Comparison of ENCODE assay signal across 11 cellular contexts in genomic region chr7:7136423-7136822, GRCh38. TPM values are rescaled to one million over a fixed set of nuclear protein-coding genes. Genes with fewer than 3 reads are reported as not detected.
DNase-seq lines count a peak whose midpoint lies in the region; ATAC-seq and TF ChIP-seq lines count a peak whose summit lies in the region.
"Had no signal": no experiment of that assay in that cellular context is flagged by ENCODE, and none has a peak within 500 bp of the region (broad histone marks: within the 10 kb centered on the region; RNA-seq: fewer than 3 reads in every experiment).

No MANE protein-coding gene starts in this region.

- H3K4me3 ChIP-seq in HUES64 (ENCODE audit: low read length) (no peak overlapping the region), mesenchymal stem cell (ENCODE audit: insufficient read depth in 1 of 2, low read depth in 1 of 2, low read length in 2 of 2) (peak overlapping the region in 1 of 2 experiments; percentile 59), psoas muscle (no peak overlapping the region)

- H3K4me1 ChIP-seq in HUES64 (ENCODE audit: insufficient read depth, low read length) = peaks cover 23% of the 10 kb centered on the region
- H3K4me1 ChIP-seq in mesenchymal stem cell (ENCODE audit: control insufficient read depth, insufficient read depth, low read depth, low read length) = no peaks in the 10 kb centered on the region
- no peaks in the 10 kb centered on the region for H3K4me1 ChIP-seq in psoas muscle

- H3K4me2 ChIP-seq in mesenchymal stem cell (ENCODE audit: low read length, poor library complexity, severe bottlenecking) = no peak overlapping the region

- peak; percentile 42 for ATAC-seq in effector memory CD8-positive, alpha-beta T cell (replicated peaks)
- ATAC-seq in GM19467 (IDR thresholded peaks at IDR 0.05; ENCODE audit: unreplicated experiment) = no peak
- ATAC-seq in psoas muscle = no peak

- H3K36me3 Mint-ChIP-seq in effector memory CD8-positive, alpha-beta T cell (ENCODE audit: insufficient read depth) = no peaks in the 10 kb centered on the region
- H3K36me3 Mint-ChIP-seq: CD14-positive monocyte had no signal

- 96% methylated on average over 1 of the region's 3 CpGs for WGBS in HUES64
- 91% methylated on average over 1 of the region's 3 CpGs for WGBS in mesenchymal stem cell
- WGBS in psoas muscle, 3 donors = 46 to 53% (median 51%) methylated on average over 3 of the region's 3 CpGs

- H3K9ac ChIP-seq in HUES64 (ENCODE audit: low read depth, low read length) = no peak overlapping the region
- peak overlapping the region; percentile 66 for H3K9ac ChIP-seq in mesenchymal stem cell (ENCODE audit: low read length)

- H3K4ac ChIP-seq in mesenchymal stem cell (ENCODE audit: low read depth in 1 of 2, low read length in 2 of 2) = no peak overlapping the region

- intact Hi-C loops in psoas muscle (cut with DNase I) = no loop called here

- H2BK15ac ChIP-seq in mesenchymal stem cell (ENCODE audit: low read depth, poor library complexity, severe bottlenecking) = no peak overlapping the region

- H2BK5ac ChIP-seq in mesenchymal stem cell (ENCODE audit: low read depth, low read length, poor library complexity, severe bottlenecking) = no peak overlapping the region

- no peaks in the 10 kb centered on the region for H3K27me3 Mint-ChIP-seq in effector memory CD8-positive, alpha-beta T cell

- H2BK120ac ChIP-seq in mesenchymal stem cell (ENCODE audit: low read depth, low read length) = no peak overlapping the region

- H2BK12ac ChIP-seq in mesenchymal stem cell (ENCODE audit: low read length in 2 of 2) = no peak overlapping the region

- no peak overlapping the region for H3K27ac Mint-ChIP-seq in effector memory CD8-positive, alpha-beta T cell
- H3K27ac Mint-ChIP-seq: CD14-positive monocyte, nephron progenitor cell had no signal

- H3K4me3 Mint-ChIP-seq in effector memory CD8-positive, alpha-beta T cell = peak overlapping the region; percentile 15 to 30
- H3K4me3 Mint-ChIP-seq: CD14-positive monocyte, nephron progenitor cell had no signal

- no peak overlapping the region for H4K91ac ChIP-seq in mesenchymal stem cell (ENCODE audit: low read length)

- DNase-seq in AG08395 (ENCODE audit: low spot score) (peak; percentile 18), mesenchymal stem cell (peak; percentile 49), psoas muscle (no peak), NCI-H82 (lab: John Stamatoyannopoulos, UW) (no peak)
- no peak for DNase-seq in effector memory CD8-positive, alpha-beta T cell
- DNase-seq in activated CD4-positive, alpha-beta T cell treated with anti-CD3 and anti-CD28 coated beads for 4 hours = no peak
- DNase-seq: nephron progenitor cell, SHP77 had no signal

- no peaks in the 10 kb centered on the region for H3K9me3 Mint-ChIP-seq in effector memory CD8-positive, alpha-beta T cell

- no peak overlapping the region for H3K23ac ChIP-seq in mesenchymal stem cell (ENCODE audit: low read length in 2 of 2)

- H3K27ac ChIP-seq in HUES64 (ENCODE audit: low read depth, low read length) = peak overlapping the region; percentile 41; the same call in 1 of the 2 replicates
- no peak overlapping the region for H3K27ac ChIP-seq in mesenchymal stem cell (ENCODE audit: low read length, poor library complexity, severe bottlenecking)
- no peak overlapping the region for H3K27ac ChIP-seq in psoas muscle

- H4K8ac ChIP-seq in mesenchymal stem cell (ENCODE audit: low read length) = no peak overlapping the region

- H3K27me3 ChIP-seq in HUES64 (ENCODE audit: insufficient read depth, low read length) = no peaks in the 10 kb centered on the region
- no peaks in the 10 kb centered on the region for H3K27me3 ChIP-seq in mesenchymal stem cell (ENCODE audit: control insufficient read depth in 1 of 2, insufficient read depth in 1 of 2, low read length in 2 of 2)
- no peaks in the 10 kb centered on the region for H3K27me3 ChIP-seq in psoas muscle (ENCODE audit: insufficient read depth in 3 of 3, low read length in 2 of 3)

- H3K14ac ChIP-seq in mesenchymal stem cell (ENCODE audit: low read length in 2 of 2) = no peak overlapping the region

- H2AK5ac ChIP-seq in mesenchymal stem cell (ENCODE audit: low read length, severe bottlenecking) = no peak overlapping the region

- no peak overlapping the region for H2AFZ ChIP-seq in mesenchymal stem cell (ENCODE audit: low read depth, low read length)

- H3K36me3 ChIP-seq in HUES64 (ENCODE audit: insufficient read depth, low read length) (no peaks in the 10 kb centered on the region), mesenchymal stem cell (ENCODE audit: control insufficient read depth in 1 of 2, insufficient read depth in 2 of 2, low read depth in 1 of 2, low read length in 2 of 2) (no peaks in the 10 kb centered on the region), psoas muscle (ENCODE audit: insufficient read depth in 1 of 2, low read depth in 1 of 2) (no peaks in the 10 kb centered on the region)

- no peak for TF ChIP-seq CTCF in psoas muscle (IDR thresholded peaks at IDR 0.05)

- H3K18ac ChIP-seq in mesenchymal stem cell (ENCODE audit: low read depth in 1 of 2, low read length in 2 of 2) = no peak overlapping the region

- no peaks in the 10 kb centered on the region for H3K9me3 ChIP-seq in HUES64 (ENCODE audit: insufficient read depth, low read depth, low read length)
- no peaks in the 10 kb centered on the region for H3K9me3 ChIP-seq in mesenchymal stem cell (ENCODE audit: control insufficient read depth, low read length)
- H3K9me3 ChIP-seq in psoas muscle = no peaks in the 10 kb centered on the region

- peaks cover 3 to 9% of the 10 kb centered on the region in 2 donors for H3K4me1 Mint-ChIP-seq in effector memory CD8-positive, alpha-beta T cell (ENCODE audit: low read depth in 2 of 2)
- H3K4me1 Mint-ChIP-seq: nephron progenitor cell had no signal

- H3K79me1 ChIP-seq in mesenchymal stem cell (replicated peaks; ENCODE audit: low read length, poor library complexity, severe bottlenecking) = no peaks in the 10 kb centered on the region

RNA-seq across cellular contexts. Expression of gene C1GALT1, which starts 45.9 kb away (rescaled TPM):
- polyA plus RNA-seq in HUES64 (2013, experiment 1 of 2) = 48.1 TPM
- polyA plus RNA-seq in HUES64 (2013, experiment 2 of 2) = 44.0 TPM
- polyA plus RNA-seq in mesenchymal stem cell (2013, experiment 1 of 2) = 13.5 TPM
- polyA plus RNA-seq in mesenchymal stem cell (2013, experiment 2 of 2) = 13.7 TPM
- 10 to 100 TPM; 12.5 to 23.3 (median 15.2) TPM for total RNA-seq in psoas muscle
- 10 to 100 TPM in 1 of 3 donors, 1 to 10 TPM in 2; 3.9 to 18.8 (median 6.2) TPM for polyA plus RNA-seq in psoas muscle

Comparison
In these comparisons a context has a peak if more than half of its experiments do, and no peak if none do; other contexts are left out.
1. DNase-seq: peak in AG08395 (single experiment) and mesenchymal stem cell (single experiment); none in effector memory CD8-positive, alpha-beta T cell (0 of 3), psoas muscle (0 of 2), activated CD4-positive, alpha-beta T cell treated with anti-CD3 and anti-CD28 coated beads for 4 hours (0 of 2) and NCI-H82 (single experiment).